ENCODE assay signal across 9 cellular contexts in genomic region chr1:100377590-100378361, GRCh38. TPM values are rescaled to one million over a fixed set of nuclear protein-coding genes. Genes with fewer than 3 reads are reported as not detected.
DNase-seq lines count a peak whose midpoint lies in the region; ATAC-seq and TF ChIP-seq lines count a peak whose summit lies in the region.
"Had no signal": no experiment of that assay in that cellular context is flagged by ENCODE, and none has a peak within 500 bp of the region (broad histone marks: within the 10 kb centered on the region; RNA-seq: fewer than 3 reads in every experiment).

No MANE protein-coding gene starts in this region.

- H2AFZ ChIP-seq in OCI-LY3 (ENCODE audit: low read depth, low read length): no peak overlapping the region
- no peak overlapping the region for H2AFZ ChIP-seq in OCI-LY7 (ENCODE audit: low read length)

- H3K4me3 ChIP-seq in GM12865 (ENCODE audit: low read depth, low read length): no peak overlapping the region
- no peak overlapping the region for H3K4me3 ChIP-seq in OCI-LY3 (ENCODE audit: low read length)
- H3K4me3 ChIP-seq in tibial artery: no peak overlapping the region
- H3K4me3 ChIP-seq in OCI-LY7 (ENCODE audit: low read depth, low read length, poor library complexity, severe bottlenecking): no peak overlapping the region

- H3K79me2 ChIP-seq in OCI-LY3 (ENCODE audit: low read length): peaks cover 4% of the 10 kb centered on the region; the same call in 1 of the 2 replicates
- H3K79me2 ChIP-seq in OCI-LY7 (ENCODE audit: insufficient read depth, low read depth, low read length): no peaks in the 10 kb centered on the region

- TF ChIP-seq CTCF in GM12865 (IDR thresholded peaks at IDR 0.05; ENCODE audit: insufficient read depth, low read depth, low read length, missing control alignments) (no peak), OCI-LY3 (IDR thresholded peaks at IDR 0.05; ENCODE audit: low read depth, low read length) (no peak), tibial artery (IDR thresholded peaks at IDR 0.05) (no peak), OCI-LY7 (conservative IDR thresholded peaks at IDR 0.05; ENCODE audit: low read length) (no peak)

- H3K9me2 ChIP-seq in OCI-LY7 (ENCODE audit: insufficient read depth, low read length): no peaks in the 10 kb centered on the region

- H3K36me3 ChIP-seq in OCI-LY3 (replicated peaks; ENCODE audit: low read depth, low read length) (no peaks in the 10 kb centered on the region), tibial artery (no peaks in the 10 kb centered on the region), OCI-LY7 (ENCODE audit: insufficient read depth, low read length) (no peaks in the 10 kb centered on the region)

- ATAC-seq in GM19328 (IDR thresholded peaks at IDR 0.05; ENCODE audit: unreplicated experiment) (peak; percentile 87), HG02884 (IDR thresholded peaks at IDR 0.05; ENCODE audit: unreplicated experiment) (peak; percentile 96)

- H3K4me2 ChIP-seq in OCI-LY3 (ENCODE audit: low read length) (peak overlapping the region; percentile 51), OCI-LY7 (ENCODE audit: low read length) (no peak overlapping the region)

- H3K9ac ChIP-seq in OCI-LY3 (ENCODE audit: low read length): no peak overlapping the region

- H3K27me3 ChIP-seq in OCI-LY3 (ENCODE audit: low read depth, low read length): no peaks in the 10 kb centered on the region
- no peaks in the 10 kb centered on the region for H3K27me3 ChIP-seq in tibial artery

- CTCF ChIA-PET in OCI-LY7 (lab: Charles Lee; ENCODE audit: unreplicated experiment): no interaction called here

- POLR2A ChIA-PET in OCI-LY7 (lab: Charles Lee): interaction anchor here (0.9 kb wide), 1 partner anchor 24 kb away, joined by 5 read pairs; no protein-coding TSS in a partner anchor

- H4K20me1 ChIP-seq in OCI-LY3 (ENCODE audit: insufficient read depth, low read length) (peaks cover 12% of the 10 kb centered on the region), OCI-LY7 (ENCODE audit: insufficient read depth, low read length) (no peaks in the 10 kb centered on the region)

- intact Hi-C loops in tibial artery (cut with DNase I; ENCODE audit: low total_unique reads) (no loop called here), OCI-LY7 (cut with micrococcal nuclease; ENCODE audit: unreplicated experiment) (no loop called here)

- peak; percentile 63 for DNase-seq in GM12865 (ENCODE audit: low read depth)
- DNase-seq in HT-29 (ENCODE audit: low spot score): no peak
- no peak for DNase-seq in stimulated activated CD4-positive, alpha-beta T cell treated with anti-CD3 and anti-CD28 coated beads, Interleukin-2, amount 100 ng/mL, for 24 hours
- no peak for DNase-seq in tibial artery
- DNase-seq in OCI-LY7 (ENCODE audit: low spot score): no peak
- DNase-seq: stimulated activated CD4-positive, alpha-beta T cell treated with anti-CD3 and anti-CD28 coated beads, Interleukin-4, amount 100 ng/mL, for 4 hours had no signal

- no TSS peak for BruUV-seq in OCI-LY7 (replicated peaks; lab: Mats Ljungman, UMichigan)

- no peaks in the 10 kb centered on the region for H3K9me3 ChIP-seq in OCI-LY3 (ENCODE audit: insufficient read depth, low read length)
- no peaks in the 10 kb centered on the region for H3K9me3 ChIP-seq in tibial artery
- no peaks in the 10 kb centered on the region for H3K9me3 ChIP-seq in OCI-LY7 (ENCODE audit: low read length)

- H3K4me1 ChIP-seq in OCI-LY3 (ENCODE audit: low read length) (peaks cover 27% of the 10 kb centered on the region), tibial artery (no peaks in the 10 kb centered on the region), OCI-LY7 (ENCODE audit: insufficient read depth, low read length, poor library complexity, severe bottlenecking) (no peaks in the 10 kb centered on the region)

- no peak overlapping the region for H3K27ac ChIP-seq in OCI-LY3 (ENCODE audit: low read length)
- H3K27ac ChIP-seq in tibial artery: no peak overlapping the region
- H3K27ac ChIP-seq in OCI-LY7 (ENCODE audit: low read depth, low read length, poor library complexity, severe bottlenecking): no peak overlapping the region

RNA-seq across cellular contexts. Expression of gene CDC14A, which starts 25.5 kb away (rescaled TPM):
- total RNA-seq in HT-29 (2014; rRNA removed; shearing (Covaris generic)): 15.5 and 15.6 TPM in 2 replicates
- 4.9 and 9.9 TPM in 2 replicates for total RNA-seq in OCI-LY7 (2014; rRNA removed; shearing (Covaris generic))
- 7.2 and 8.2 TPM in 2 replicates for total RNA-seq in OCI-LY7 (2022)
